8 cellular contexts compared by ENCODE assay signal in the genomic region with DNA sequence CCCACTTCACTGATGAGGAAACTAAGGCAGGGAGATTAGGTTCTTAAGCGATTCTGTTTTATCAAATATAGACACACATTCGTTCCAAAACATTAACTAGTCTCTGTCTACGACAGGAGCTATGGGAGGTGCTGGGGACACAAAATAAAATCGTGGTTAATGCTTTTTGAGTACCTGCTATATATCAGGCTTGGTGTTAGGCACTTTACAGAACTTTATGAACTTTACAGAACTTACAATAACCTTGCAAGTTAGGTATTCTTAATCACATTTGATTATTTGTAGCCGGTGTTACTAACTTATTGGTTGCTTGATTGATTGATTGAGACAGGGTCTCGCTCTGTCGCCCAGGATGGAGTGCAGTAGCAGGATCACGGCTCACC. TPM values are rescaled to one million over a fixed set of nuclear protein-coding genes. Genes with fewer than 3 reads are reported as not detected.
DNase-seq lines count a peak whose midpoint lies in the region; ATAC-seq and TF ChIP-seq lines count a peak whose summit lies in the region.

No MANE protein-coding gene starts in this region.

- H3K9me3 Mint-ChIP-seq in naive thymus-derived CD4-positive, alpha-beta T cell, result peaks cover 0 to 1% (median 0%) of the 10 kb centered on the region in 11 donors

- DNase-seq in AG04449 (ENCODE audit: low read depth, low spot score) (no peak), brain microvascular endothelial cell (no peak), nucleus accumbens (lab: John Stamatoyannopoulos, UW) (no peak), SIG-M5 treated with dmso at 0.1 percent for 504 hours (lab: John Stamatoyannopoulos, UW; ENCODE audit: unreplicated experiment) (no peak)
- no peak for DNase-seq in naive thymus-derived CD4-positive, alpha-beta T cell

- no peak for ATAC-seq in naive thymus-derived CD4-positive, alpha-beta T cell
- ATAC-seq in HG03565 (IDR thresholded peaks at IDR 0.05; ENCODE audit: unreplicated experiment), result no peak
- no peak for ATAC-seq in GM19455 (IDR thresholded peaks at IDR 0.05; ENCODE audit: unreplicated experiment)

- H3K27me3 Mint-ChIP-seq in naive thymus-derived CD4-positive, alpha-beta T cell, result no peaks in the 10 kb centered on the region

- H3K4me1 Mint-ChIP-seq in naive thymus-derived CD4-positive, alpha-beta T cell, result peaks cover 31 to 46% (median 42%) of the 10 kb centered on the region in 7 donors

- H3K36me3 Mint-ChIP-seq in naive thymus-derived CD4-positive, alpha-beta T cell, result peaks cover 0 to 13% (median 8%) of the 10 kb centered on the region in 5 donors

- no peaks in the 10 kb centered on the region for H3K27me3 ChIP-seq in HUES6 (ENCODE audit: control insufficient read depth, insufficient read depth, low read length)
- H3K27me3 ChIP-seq in brain microvascular endothelial cell (replicated peaks), result no peaks in the 10 kb centered on the region
- H3K27me3 ChIP-seq in naive thymus-derived CD4-positive, alpha-beta T cell (ENCODE audit: control insufficient read depth in 2 of 2, insufficient read depth in 2 of 2, low read length in 2 of 2), result no peaks in the 10 kb centered on the region

- POLR2A ChIA-PET in AG04449 (lab: Yijun Ruan, JAX), result interaction anchor here (0.8 to 1.3 kb wide), 2 partner anchors 13 to 132 kb away, joined by 3 to 4 read pairs; no protein-coding TSS in a partner anchor
- POLR2A ChIA-PET in naive thymus-derived CD4-positive, alpha-beta T cell (lab: Charles Lee), result interaction anchor here (0.8 to 2.5 kb wide), 3 partner anchors 40 to 208 kb away, joined by 3 to 16 read pairs (median 3); a partner anchor contains a TSS

- peaks cover 11% of the 10 kb centered on the region for H3K4me1 ChIP-seq in HUES6 (ENCODE audit: control insufficient read depth, insufficient read depth, low read length)
- peaks cover 17 to 18% of the 10 kb centered on the region in 2 donors for H3K4me1 ChIP-seq in naive thymus-derived CD4-positive, alpha-beta T cell (ENCODE audit: control insufficient read depth in 2 of 2, insufficient read depth in 2 of 2, low read length in 2 of 2)

- H3K27ac Mint-ChIP-seq in naive thymus-derived CD4-positive, alpha-beta T cell, result peak overlapping the region; percentile 55 to 93 (median 86)

- H3K9me3 ChIP-seq in HUES6 (ENCODE audit: control insufficient read depth, insufficient read depth, low read depth, low read length), result no peaks in the 10 kb centered on the region
- no peaks in the 10 kb centered on the region for H3K9me3 ChIP-seq in naive thymus-derived CD4-positive, alpha-beta T cell (ENCODE audit: control insufficient read depth in 2 of 3, low read length in 3 of 3)

- intact Hi-C loops in naive thymus-derived CD4-positive, alpha-beta T cell (cut with micrococcal nuclease), result loop anchor here (1.0 to 5.0 kb wide), 11 partner anchors 40 to 682 kb away; a partner anchor contains a TSS

- no peak overlapping the region for H3K9ac ChIP-seq in HUES6 (ENCODE audit: low read length)

- in situ Hi-C loops in brain microvascular endothelial cell (cut with HindIII; ENCODE audit: low pct_ligation_motif_present, low sequenced_read_pairs), result no loop called here

- TF ChIP-seq CTCF in AG04449 (IDR thresholded peaks at IDR 0.05; ENCODE audit: insufficient read depth, low read length, missing control alignments) (no peak), brain microvascular endothelial cell (IDR thresholded peaks at IDR 0.05; ENCODE audit: low read depth, low read length, missing control alignments) (no peak)

- H3K4me3 Mint-ChIP-seq in naive thymus-derived CD4-positive, alpha-beta T cell, result peak overlapping the region; percentile 80 to 92 (median 90)

- H3K4me3 ChIP-seq in AG04449 (ENCODE audit: low read depth, low read length) (peak overlapping the region; percentile 49), HUES6 (ENCODE audit: low read depth, low read length) (peak overlapping the region; percentile 99), brain microvascular endothelial cell (ENCODE audit: low read depth, low read length) (peak overlapping the region; percentile 31)
- peak overlapping the region; percentile 37 for H3K4me3 ChIP-seq in naive thymus-derived CD4-positive, alpha-beta T cell (ENCODE audit: low read length)

- H3K27ac ChIP-seq in HUES6 (ENCODE audit: low read depth, low read length) (no peak overlapping the region), brain microvascular endothelial cell (no peak overlapping the region)
- no peak overlapping the region for H3K27ac ChIP-seq in naive thymus-derived CD4-positive, alpha-beta T cell (ENCODE audit: low read depth, low read length)

- CTCF ChIA-PET in AG04449 (lab: Yijun Ruan, JAX), result interaction anchor here (4.8 to 6.1 kb wide), 2 partner anchors 40 to 145 kb away, joined by 34 to 180 read pairs; a partner anchor contains a TSS
- CTCF ChIA-PET in naive thymus-derived CD4-positive, alpha-beta T cell (lab: Charles Lee), result interaction anchor here (0.8 to 4.7 kb wide), 5 partner anchors 27 to 741 kb away, joined by 3 to 38 read pairs (median 3); no protein-coding TSS in a partner anchor

- peaks cover 19% of the 10 kb centered on the region for H3K36me3 ChIP-seq in HUES6 (ENCODE audit: control insufficient read depth, insufficient read depth, low read length)
- H3K36me3 ChIP-seq in brain microvascular endothelial cell (replicated peaks), result peaks cover 9% of the 10 kb centered on the region
- H3K36me3 ChIP-seq in naive thymus-derived CD4-positive, alpha-beta T cell (ENCODE audit: control insufficient read depth in 2 of 3, insufficient read depth in 3 of 3, low read length in 3 of 3), result peaks cover 0 to 16% (median 0%) of the 10 kb centered on the region in 3 experiments

RNA-seq across cellular contexts. Expression of a gene that starts 0.5 kb away (rescaled TPM):
- 10 to 100 TPM; 12.5 to 27.5 (median 23.5) TPM for total RNA-seq in naive thymus-derived CD4-positive, alpha-beta T cell
- polyA plus RNA-seq in naive thymus-derived CD4-positive, alpha-beta T cell, result 10 to 100 TPM in 1 of 2 donors, 1 to 10 TPM in 1; 5.7 to 10.3 TPM

RNA-seq across cellular contexts. Expression of a gene that starts 40.2 kb away (rescaled TPM):
- total RNA-seq in naive thymus-derived CD4-positive, alpha-beta T cell, result 10 to 100 TPM; 26.8 to 41.0 (median 34.3) TPM
- 10 to 100 TPM; 11.2 to 12.7 TPM for polyA plus RNA-seq in naive thymus-derived CD4-positive, alpha-beta T cell

Comparison
In these comparisons a context has a peak if more than half of its experiments do, and no peak if none do; other contexts are left out.
1. H3K4me3 ChIP-seq: peak in every context shown above with its lines; median percentile 99 in HUES6; 49 in AG04449; 37 in naive thymus-derived CD4-positive, alpha-beta T cell; 31 in brain microvascular endothelial cell.